In genomic region chr14:102620413-102620812, GRCh38 we compare ENCODE assay signal across 2 cellular contexts.
TF ChIP-seq lines count a peak whose summit lies in the region.

No MANE protein-coding gene starts in this region.

TF ChIP-seq in SK-N-SH treated with all-trans-retinoic acid at 6 μM for 48 hours, 23 proteins besides CTCF, POLR2A, EP300 and RAD21 (continued from another document):
- TF ChIP-seq, protein P1, sequence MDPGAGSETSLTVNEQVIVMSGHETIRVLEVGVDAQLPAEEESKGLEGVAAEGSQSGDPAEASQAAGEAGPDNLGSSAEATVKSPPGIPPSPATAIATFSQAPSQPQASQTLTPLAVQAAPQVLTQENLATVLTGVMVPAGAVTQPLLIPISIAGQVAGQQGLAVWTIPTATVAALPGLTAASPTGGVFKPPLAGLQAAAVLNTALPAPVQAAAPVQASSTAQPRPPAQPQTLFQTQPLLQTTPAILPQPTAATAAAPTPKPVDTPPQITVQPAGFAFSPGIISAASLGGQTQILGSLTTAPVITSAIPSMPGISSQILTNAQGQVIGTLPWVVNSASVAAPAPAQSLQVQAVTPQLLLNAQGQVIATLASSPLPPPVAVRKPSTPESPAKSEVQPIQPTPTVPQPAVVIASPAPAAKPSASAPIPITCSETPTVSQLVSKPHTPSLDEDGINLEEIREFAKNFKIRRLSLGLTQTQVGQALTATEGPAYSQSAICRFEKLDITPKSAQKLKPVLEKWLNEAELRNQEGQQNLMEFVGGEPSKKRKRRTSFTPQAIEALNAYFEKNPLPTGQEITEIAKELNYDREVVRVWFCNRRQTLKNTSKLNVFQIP (CRISPR knock-in tag; IDR thresholded peaks at IDR 0.05; ENCODE audit: borderline replicate concordance, low read depth) = no peak
- TF ChIP-seq ZNF565 (CRISPR knock-in tag; conservative IDR thresholded peaks at IDR 0.05; ENCODE audit: low read depth) (no peak), BACH2 (CRISPR knock-in tag; IDR thresholded peaks at IDR 0.05; ENCODE audit: borderline replicate concordance) (no peak), ZFP3 (CRISPR knock-in tag; IDR thresholded peaks at IDR 0.05) (no peak), ZC3H10 (CRISPR knock-in tag; IDR thresholded peaks at IDR 0.05) (no peak), GLIS3 (CRISPR knock-in tag; IDR thresholded peaks at IDR 0.05) (no peak), RARB (CRISPR knock-in tag; IDR thresholded peaks at IDR 0.05) (no peak), ZFP30 (CRISPR knock-in tag; IDR thresholded peaks at IDR 0.05) (no peak), ARNTL (CRISPR knock-in tag; IDR thresholded peaks at IDR 0.05; ENCODE audit: borderline replicate concordance, low read depth) (no peak)
- TF ChIP-seq, protein P2, sequence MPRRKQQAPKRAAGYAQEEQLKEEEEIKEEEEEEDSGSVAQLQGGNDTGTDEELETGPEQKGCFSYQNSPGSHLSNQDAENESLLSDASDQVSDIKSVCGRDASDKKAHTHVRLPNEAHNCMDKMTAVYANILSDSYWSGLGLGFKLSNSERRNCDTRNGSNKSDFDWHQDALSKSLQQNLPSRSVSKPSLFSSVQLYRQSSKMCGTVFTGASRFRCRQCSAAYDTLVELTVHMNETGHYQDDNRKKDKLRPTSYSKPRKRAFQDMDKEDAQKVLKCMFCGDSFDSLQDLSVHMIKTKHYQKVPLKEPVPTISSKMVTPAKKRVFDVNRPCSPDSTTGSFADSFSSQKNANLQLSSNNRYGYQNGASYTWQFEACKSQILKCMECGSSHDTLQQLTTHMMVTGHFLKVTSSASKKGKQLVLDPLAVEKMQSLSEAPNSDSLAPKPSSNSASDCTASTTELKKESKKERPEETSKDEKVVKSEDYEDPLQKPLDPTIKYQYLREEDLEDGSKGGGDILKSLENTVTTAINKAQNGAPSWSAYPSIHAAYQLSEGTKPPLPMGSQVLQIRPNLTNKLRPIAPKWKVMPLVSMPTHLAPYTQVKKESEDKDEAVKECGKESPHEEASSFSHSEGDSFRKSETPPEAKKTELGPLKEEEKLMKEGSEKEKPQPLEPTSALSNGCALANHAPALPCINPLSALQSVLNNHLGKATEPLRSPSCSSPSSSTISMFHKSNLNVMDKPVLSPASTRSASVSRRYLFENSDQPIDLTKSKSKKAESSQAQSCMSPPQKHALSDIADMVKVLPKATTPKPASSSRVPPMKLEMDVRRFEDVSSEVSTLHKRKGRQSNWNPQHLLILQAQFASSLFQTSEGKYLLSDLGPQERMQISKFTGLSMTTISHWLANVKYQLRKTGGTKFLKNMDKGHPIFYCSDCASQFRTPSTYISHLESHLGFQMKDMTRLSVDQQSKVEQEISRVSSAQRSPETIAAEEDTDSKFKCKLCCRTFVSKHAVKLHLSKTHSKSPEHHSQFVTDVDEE (CRISPR knock-in tag; IDR thresholded peaks at IDR 0.05) = no peak

TF ChIP-seq in SK-N-SH, 30 proteins besides CTCF, POLR2A, EP300 and RAD21 (continued from another document):
- TF ChIP-seq GABPA (IDR thresholded peaks at IDR 0.05; ENCODE audit: low read depth) (no peak), TAF1 (IDR thresholded peaks at IDR 0.05; ENCODE audit: borderline replicate concordance, low read depth, low read length) (no peak), USF1 (IDR thresholded peaks at IDR 0.05; ENCODE audit: borderline replicate concordance, low read depth) (no peak), GATA2 (CRISPR knock-in tag; IDR thresholded peaks at IDR 0.05) (no peak), NRF1 (IDR thresholded peaks at IDR 0.05; ENCODE audit: low read depth, low read length) (no peak), PBX3 (IDR thresholded peaks at IDR 0.05) (no peak), FOXJ3 (CRISPR knock-in tag; IDR thresholded peaks at IDR 0.05) (no peak)
TF ChIP-seq in SK-N-SH: peak in this region for 0.
